ENCODE assay signal across 15 cellular contexts in genomic region chr19:14774373-14774772, GRCh38. TPM values are rescaled to one million over a fixed set of nuclear protein-coding genes. Genes with fewer than 3 reads are reported as not detected.
A peak's percentile ranks its signal among the peaks of the same experiment; 100 is the strongest.
DNase-seq lines count a peak whose midpoint lies in the region; ATAC-seq and TF ChIP-seq lines count a peak whose summit lies in the region.
"Had no signal": no experiment of that assay in that cellular context is flagged by ENCODE, and none has a peak within 500 bp of the region (broad histone marks: within the 10 kb centered on the region; RNA-seq: fewer than 3 reads in every experiment).

No MANE protein-coding gene starts in this region.

- H3K27me3 ChIP-seq in DND-41 (ENCODE audit: insufficient read depth, low read length, poor library complexity) (no peaks in the 10 kb centered on the region), dorsolateral prefrontal cortex (peaks cover 0 to 35% (median 3%) of the 10 kb centered on the region in 45 donors)

- no peaks in the 10 kb centered on the region for H3K9me3 ChIP-seq in DND-41 (ENCODE audit: insufficient read depth, low read length, severe bottlenecking)
- H3K9me3 ChIP-seq: HAP-1 had no signal

- H3K4me3 ChIP-seq in DND-41 (ENCODE audit: low read depth in 1 of 2, low read length in 2 of 2) (no peak overlapping the region), dorsolateral prefrontal cortex (no peak overlapping the region)
- H3K4me3 ChIP-seq: GM12878, HAP-1 had no signal

- no peak for ATAC-seq in activated CD8-positive, alpha-beta memory T cell treated with anti-CD3 and anti-CD28 coated beads, Interleukin-2, amount 10 ng/mL, durations not matched to agents 7 days and 5 days
- no peak for ATAC-seq in DND-41 (ENCODE audit: insufficient read depth, low read depth)
- peak; percentile 19 for ATAC-seq in central memory CD8-positive, alpha-beta T cell (replicated peaks; ENCODE audit: extremely low read depth, poor library complexity, severe bottlenecking)
- ATAC-seq: GM12878 had no signal

- no peak overlapping the region for H3K4me3 Mint-ChIP-seq in activated CD8-positive, alpha-beta memory T cell treated with anti-CD3 and anti-CD28 coated beads, Interleukin-2, amount 10 ng/mL, durations not matched to agents 7 days and 5 days
- no peak overlapping the region for H3K4me3 Mint-ChIP-seq in central memory CD8-positive, alpha-beta T cell
- no peak overlapping the region for H3K4me3 Mint-ChIP-seq in osteocyte (ENCODE audit: unreplicated experiment)
- no peak overlapping the region for H3K4me3 Mint-ChIP-seq in activated naive CD4-positive, alpha-beta T cell treated with anti-CD3 and anti-CD28 coated beads, Interleukin-2, amount 10 ng/mL, durations not matched to agents 7 days and 5 days
- H3K4me3 Mint-ChIP-seq: CD4-positive, CD25-positive, alpha-beta regulatory T cell had no signal

- H3K79me2 ChIP-seq in DND-41 (ENCODE audit: insufficient read depth, low read length): 0 out of 2 replicates have a peak, but pooled peaks cover 2% of the 10 kb centered on the region

- no peak overlapping the region for H3K27ac Mint-ChIP-seq in activated CD8-positive, alpha-beta memory T cell treated with anti-CD3 and anti-CD28 coated beads, Interleukin-2, amount 10 ng/mL, durations not matched to agents 7 days and 5 days
- no peak overlapping the region for H3K27ac Mint-ChIP-seq in central memory CD8-positive, alpha-beta T cell (ENCODE audit: low read depth)
- no peak overlapping the region for H3K27ac Mint-ChIP-seq in osteocyte (ENCODE audit: unreplicated experiment)
- no peak overlapping the region for H3K27ac Mint-ChIP-seq in activated naive CD4-positive, alpha-beta T cell treated with anti-CD3 and anti-CD28 coated beads, Interleukin-2, amount 10 ng/mL, durations not matched to agents 7 days and 5 days
- H3K27ac Mint-ChIP-seq: CD4-positive, CD25-positive, alpha-beta regulatory T cell had no signal

- H3K36me3 Mint-ChIP-seq in activated CD8-positive, alpha-beta memory T cell treated with anti-CD3 and anti-CD28 coated beads, Interleukin-2, amount 10 ng/mL, durations not matched to agents 7 days and 5 days: peaks cover 2% of the 10 kb centered on the region
- H3K36me3 Mint-ChIP-seq in central memory CD8-positive, alpha-beta T cell (ENCODE audit: insufficient read depth): peaks cover 6% of the 10 kb centered on the region
- H3K36me3 Mint-ChIP-seq in osteocyte (ENCODE audit: unreplicated experiment): no peaks in the 10 kb centered on the region
- no peaks in the 10 kb centered on the region for H3K36me3 Mint-ChIP-seq in activated naive CD4-positive, alpha-beta T cell treated with anti-CD3 and anti-CD28 coated beads, Interleukin-2, amount 10 ng/mL, durations not matched to agents 7 days and 5 days
- H3K36me3 Mint-ChIP-seq: CD4-positive, CD25-positive, alpha-beta regulatory T cell had no signal

- peaks cover 62% of the 10 kb centered on the region for H3K4me1 ChIP-seq in DND-41 (ENCODE audit: insufficient read depth, low read length)
- H3K4me1 ChIP-seq: HAP-1 had no signal

- H3K9ac ChIP-seq in DND-41 (ENCODE audit: low read depth, low read length): no peak overlapping the region

- no peaks in the 10 kb centered on the region for H3K9me3 Mint-ChIP-seq in activated CD8-positive, alpha-beta memory T cell treated with anti-CD3 and anti-CD28 coated beads, Interleukin-2, amount 10 ng/mL, durations not matched to agents 7 days and 5 days (ENCODE audit: low read depth)
- H3K9me3 Mint-ChIP-seq in central memory CD8-positive, alpha-beta T cell: no peaks in the 10 kb centered on the region
- H3K9me3 Mint-ChIP-seq in osteocyte (ENCODE audit: unreplicated experiment): no peaks in the 10 kb centered on the region
- peaks cover 2% of the 10 kb centered on the region for H3K9me3 Mint-ChIP-seq in activated naive CD4-positive, alpha-beta T cell treated with anti-CD3 and anti-CD28 coated beads, Interleukin-2, amount 10 ng/mL, durations not matched to agents 7 days and 5 days

- H4K20me1 ChIP-seq in DND-41 (ENCODE audit: insufficient read depth, low read length): no peaks in the 10 kb centered on the region

- peaks cover 14% of the 10 kb centered on the region for H3K36me3 ChIP-seq in DND-41 (ENCODE audit: insufficient read depth, low read length)
- H3K36me3 ChIP-seq: HAP-1 had no signal

- CTCF ChIA-PET in activated CD8-positive, alpha-beta memory T cell treated with anti-CD3 and anti-CD28 coated beads, Interleukin-2, amount 10 ng/mL, durations not matched to agents 7 days and 5 days (lab: Charles Lee): no interaction called here
- CTCF ChIA-PET in activated naive CD4-positive, alpha-beta T cell treated with anti-CD3 and anti-CD28 coated beads, Interleukin-2, amount 10 ng/mL, durations not matched to agents 7 days and 5 days (lab: Charles Lee): no interaction called here

- no peak overlapping the region for H2AFZ ChIP-seq in DND-41 (ENCODE audit: low read depth, low read length)

- TF ChIP-seq CTCF in DND-41 (IDR thresholded peaks at IDR 0.05; ENCODE audit: borderline replicate concordance, extremely low read depth, low read length, poor library complexity, severe bottlenecking) (no peak), osteocyte (IDR thresholded peaks at IDR 0.05) (no peak), dorsolateral prefrontal cortex (IDR thresholded peaks at IDR 0.05 in 54 of 56, conservative IDR thresholded peaks at IDR 0.05 in 2 of 56; ENCODE audit: low read depth in 1 of 56, partially characterized antibody in 56 of 56) (no peak)

- H3K4me2 ChIP-seq in DND-41 (ENCODE audit: insufficient read depth, low read length): peak overlapping the region; percentile 33; the same call in 1 of the 2 replicates

- peaks cover 5% of the 10 kb centered on the region for H3K4me1 Mint-ChIP-seq in activated CD8-positive, alpha-beta memory T cell treated with anti-CD3 and anti-CD28 coated beads, Interleukin-2, amount 10 ng/mL, durations not matched to agents 7 days and 5 days
- peaks cover 6% of the 10 kb centered on the region for H3K4me1 Mint-ChIP-seq in central memory CD8-positive, alpha-beta T cell
- peaks cover 4% of the 10 kb centered on the region for H3K4me1 Mint-ChIP-seq in osteocyte (ENCODE audit: unreplicated experiment)
- peaks cover 9% of the 10 kb centered on the region for H3K4me1 Mint-ChIP-seq in activated naive CD4-positive, alpha-beta T cell treated with anti-CD3 and anti-CD28 coated beads, Interleukin-2, amount 10 ng/mL, durations not matched to agents 7 days and 5 days

- peaks cover 30% of the 10 kb centered on the region for H3K27me3 Mint-ChIP-seq in activated CD8-positive, alpha-beta memory T cell treated with anti-CD3 and anti-CD28 coated beads, Interleukin-2, amount 10 ng/mL, durations not matched to agents 7 days and 5 days
- H3K27me3 Mint-ChIP-seq in central memory CD8-positive, alpha-beta T cell: peaks cover 73% of the 10 kb centered on the region
- peaks cover 2% of the 10 kb centered on the region for H3K27me3 Mint-ChIP-seq in osteocyte (ENCODE audit: unreplicated experiment)
- peaks cover 48% of the 10 kb centered on the region for H3K27me3 Mint-ChIP-seq in activated naive CD4-positive, alpha-beta T cell treated with anti-CD3 and anti-CD28 coated beads, Interleukin-2, amount 10 ng/mL, durations not matched to agents 7 days and 5 days

- intact Hi-C loops in dorsolateral prefrontal cortex (cut with DNase I): loop anchor here in 1 of 2 donors (10.0 kb wide), 1 partner anchor 200 kb away; the partner anchor contains the start of gene NDUFB7

- H3K27ac ChIP-seq in DND-41 (ENCODE audit: low read length) (no peak overlapping the region), dorsolateral prefrontal cortex (no peak overlapping the region)
- H3K27ac ChIP-seq: 22Rv1 had no signal

- peak; percentile 21 for DNase-seq in activated CD8-positive, alpha-beta memory T cell treated with anti-CD3 and anti-CD28 coated beads, Interleukin-2, amount 10 ng/mL, durations not matched to agents 7 days and 5 days
- DNase-seq in activated CD8-positive, alpha-beta memory T cell treated with anti-CD3 and anti-CD28 coated beads for 24 hours: no peak
- DNase-seq in DND-41 (no peak), osteocyte (ENCODE audit: extremely low spot score, unreplicated experiment) (peak; percentile 27), dorsolateral prefrontal cortex (no peak)
- DNase-seq in central memory CD8-positive, alpha-beta T cell (ENCODE audit: low spot score in 2 of 2): no peak
- no peak for DNase-seq in activated naive CD4-positive, alpha-beta T cell treated with anti-CD3 and anti-CD28 coated beads, Interleukin-2, amount 10 ng/mL, durations not matched to agents 7 days and 5 days
- no peak for DNase-seq in activated CD4-positive, CD25-positive, alpha-beta regulatory T cell treated with anti-CD3 and anti-CD28 coated beads, Interleukin-2, amount 50 U/mL, for 72 hours
- DNase-seq: CD4-positive, CD25-positive, alpha-beta regulatory T cell; GOT3 had no signal

RNA-seq across cellular contexts. Expression of gene ADGRE2, which starts 4.0 kb away (rescaled TPM):
- total RNA-seq in activated CD8-positive, alpha-beta memory T cell treated with anti-CD3 and anti-CD28 coated beads, Interleukin-2, amount 10 ng/mL, durations not matched to agents 7 days and 5 days: under 1 TPM; 0.49 to 0.50 TPM
- total RNA-seq in osteocyte: not detected in 2 replicates
- 10 to 100 TPM in 1 of 120 experiments, 1 to 10 TPM in 115, under 1 TPM in 4; 0.68 to 10.9 (median 3.7) TPM for total RNA-seq in dorsolateral prefrontal cortex
- total RNA-seq: G401, HT1080 had no signal

Comparison
In these comparisons a context has a peak if more than half of its experiments do, and no peak if none do; other contexts are left out.
1. DNase-seq: peak in activated CD8-positive, alpha-beta memory T cell treated with anti-CD3 and anti-CD28 coated beads, Interleukin-2, amount 10 ng/mL, durations not matched to agents 7 days and 5 days (single experiment) and osteocyte (single experiment); none in activated CD8-positive, alpha-beta memory T cell treated with anti-CD3 and anti-CD28 coated beads for 24 hours (single experiment), DND-41 (single experiment), central memory CD8-positive, alpha-beta T cell (0 of 2), activated naive CD4-positive, alpha-beta T cell treated with anti-CD3 and anti-CD28 coated beads, Interleukin-2, amount 10 ng/mL, durations not matched to agents 7 days and 5 days (single experiment), dorsolateral prefrontal cortex (0 of 10) and activated CD4-positive, CD25-positive, alpha-beta regulatory T cell treated with anti-CD3 and anti-CD28 coated beads, Interleukin-2, amount 50 U/mL, for 72 hours (single experiment).